In the genomic region with DNA sequence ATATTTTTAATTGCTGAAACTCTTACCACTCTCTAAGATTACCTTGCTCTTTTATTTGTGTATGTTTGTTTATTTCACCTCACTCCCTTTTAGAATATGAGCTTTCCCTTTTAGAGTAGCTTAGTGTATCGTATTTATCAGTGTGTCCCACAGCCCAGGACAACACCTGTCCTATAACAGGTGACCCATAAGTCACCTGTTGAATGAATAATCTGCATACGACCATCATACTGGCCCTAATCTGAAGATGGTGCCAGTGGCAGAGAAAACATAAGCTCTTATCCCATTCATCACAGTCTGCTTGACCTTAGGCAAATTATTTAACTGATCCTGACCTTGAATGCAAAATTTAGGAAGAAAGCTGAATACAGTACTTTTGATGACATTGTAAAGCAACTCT, we compare ENCODE assay signal across 26 cellular contexts.
"Had no signal": no experiment of that assay in that cellular context is flagged by ENCODE, and none has a peak within 500 bp of the region (broad histone marks: within the 10 kb centered on the region; RNA-seq: fewer than 3 reads in every experiment).

No MANE protein-coding gene starts in this region.

- H3K4me3 ChIP-seq: suprapubic skin, testis, thoracic aorta, thyroid gland, tibial artery, tibial nerve, transverse colon, upper lobe of left lung, upper lobe of right lung, uterus, vagina had no signal

- H3K27ac ChIP-seq: suprapubic skin, testis, thoracic aorta, thyroid gland, tibial artery, tibial nerve, transverse colon, upper lobe of left lung, upper lobe of right lung, uterus, vagina had no signal

- ATAC-seq: stimulated activated effector memory CD8-positive, alpha-beta T cell treated with anti-CD3 and anti-CD28 coated beads, Interleukin-12 subunit alpha, Interleukin-12 subunit beta, amount 100 ng/mL, for 72 hours; stimulated activated memory B cell treated with anti-CD40 and anti-IgM and Interleukin-4, amounts not matched to agents 10 μg/mL and 1 μg/mL and 100 μg/mL, for 72 hours; stimulated activated naive B cell treated with anti-CD40 and anti-IgM and Interleukin-4, amounts not matched to agents 10 μg/mL and 1 μg/mL and 100 μg/mL, for 72 hours; stimulated activated naive CD8-positive, alpha-beta T cell treated with anti-CD3 and anti-CD28 coated beads, Interleukin-15, amount 100 ng/mL, for 72 hours; stimulated activated naive CD8-positive, alpha-beta T cell treated with anti-CD3 and anti-CD28 coated beads, Interleukin-15, Interleukin-2, amounts not matched to agents 100 U/mL and 50 U/mL, for 24 hours; upper lobe of right lung had no signal

- DNase-seq: stimulated activated CD4-positive, alpha-beta T cell treated with anti-CD3 and anti-CD28 coated beads, Interleukin-2, amount 100 ng/mL, for 48 hours; stimulated activated CD4-positive, alpha-beta T cell treated with anti-CD3 and anti-CD28 coated beads, Interleukin-4, amount 100 ng/mL, for 1 hour; stimulated activated CD4-positive, alpha-beta T cell treated with anti-CD3 and anti-CD28 coated beads, Interleukin-4, amount 100 ng/mL, for 24 hours; stimulated activated CD4-positive, alpha-beta T cell treated with anti-CD3 and anti-CD28 coated beads, Interleukin-4, amount 100 ng/mL, for 4 hours; stimulated activated CD8-positive, alpha-beta memory T cell treated with anti-CD3 and anti-CD28 coated beads, Interleukin-4, amount 100 ng/mL, for 48 hours; stimulated activated naive B cell treated with anti-CD40 and anti-IgM and Interleukin-4, amounts not matched to agents 10 μg/mL and 1 μg/mL and 100 μg/mL, for 72 hours; stimulated activated naive CD4-positive, alpha-beta T cell; stimulated activated naive CD4-positive, alpha-beta T cell treated with Interleukin-2 at 50 U/mL for 16 hours; stimulated activated naive CD8-positive, alpha-beta T cell treated with anti-CD3 and anti-CD28 coated beads, Interleukin-15, amount 100 ng/mL, for 72 hours; stimulated activated naive CD8-positive, alpha-beta T cell treated with anti-CD3 and anti-CD28 coated beads, Interleukin-15, Interleukin-2, amounts not matched to agents 100 U/mL and 50 U/mL, for 24 hours; substantia nigra; testis; thyroid gland; tibial artery; transverse colon; trophoblast cell; upper lobe of left lung; upper lobe of right lung; uterus had no signal

- H3K9me3 ChIP-seq: suprapubic skin, testis, thoracic aorta, thyroid gland, tibial artery, tibial nerve, transverse colon, upper lobe of left lung, upper lobe of right lung, uterus, vagina had no signal

- FAIRE-seq: urothelium cell line had no signal

- H3K36me3 ChIP-seq: suprapubic skin, thoracic aorta, thyroid gland, tibial artery, tibial nerve, transverse colon, upper lobe of left lung, upper lobe of right lung, uterus, vagina had no signal

- H3K27me3 ChIP-seq: suprapubic skin, testis, thyroid gland, tibial artery, tibial nerve, transverse colon, upper lobe of left lung, upper lobe of right lung, uterus, vagina had no signal

- H3K4me1 ChIP-seq: suprapubic skin, testis, thyroid gland, tibial nerve, transverse colon, upper lobe of left lung, upper lobe of right lung, uterus, vagina had no signal
